ENCODE assay signal across 1 cellular context in genomic region chr21:44955141-44955802, GRCh38.
A peak's percentile ranks its signal among the peaks of the same experiment; 100 is the strongest.
TF ChIP-seq lines count a peak whose summit lies in the region.

No MANE protein-coding gene starts in this region.

TF ChIP-seq in HEK293, 187 proteins besides CTCF, POLR2A, EP300 and RAD21:
- TF ChIP-seq ZIC2 (tag by site-specific recombination; IDR thresholded peaks at IDR 0.05) (peak; percentile 59; the same call in 1 of the 2 replicates), ZFHX2 (tag by site-specific recombination; conservative IDR thresholded peaks at IDR 0.05) (peak; percentile 41), ZNF623 (tag by site-specific recombination; IDR thresholded peaks at IDR 0.05) (no peak), ZNF266 (tag by site-specific recombination; IDR thresholded peaks at IDR 0.05; ENCODE audit: low read depth) (no peak), GLIS1 (tag by site-specific recombination; IDR thresholded peaks at IDR 0.05) (peak; percentile 18; the same call in 1 of the 2 replicates), EGR2 (tag by site-specific recombination; IDR thresholded peaks at IDR 0.05; ENCODE audit: low read depth) (peak; percentile 55)
- TF ChIP-seq, protein P1, sequence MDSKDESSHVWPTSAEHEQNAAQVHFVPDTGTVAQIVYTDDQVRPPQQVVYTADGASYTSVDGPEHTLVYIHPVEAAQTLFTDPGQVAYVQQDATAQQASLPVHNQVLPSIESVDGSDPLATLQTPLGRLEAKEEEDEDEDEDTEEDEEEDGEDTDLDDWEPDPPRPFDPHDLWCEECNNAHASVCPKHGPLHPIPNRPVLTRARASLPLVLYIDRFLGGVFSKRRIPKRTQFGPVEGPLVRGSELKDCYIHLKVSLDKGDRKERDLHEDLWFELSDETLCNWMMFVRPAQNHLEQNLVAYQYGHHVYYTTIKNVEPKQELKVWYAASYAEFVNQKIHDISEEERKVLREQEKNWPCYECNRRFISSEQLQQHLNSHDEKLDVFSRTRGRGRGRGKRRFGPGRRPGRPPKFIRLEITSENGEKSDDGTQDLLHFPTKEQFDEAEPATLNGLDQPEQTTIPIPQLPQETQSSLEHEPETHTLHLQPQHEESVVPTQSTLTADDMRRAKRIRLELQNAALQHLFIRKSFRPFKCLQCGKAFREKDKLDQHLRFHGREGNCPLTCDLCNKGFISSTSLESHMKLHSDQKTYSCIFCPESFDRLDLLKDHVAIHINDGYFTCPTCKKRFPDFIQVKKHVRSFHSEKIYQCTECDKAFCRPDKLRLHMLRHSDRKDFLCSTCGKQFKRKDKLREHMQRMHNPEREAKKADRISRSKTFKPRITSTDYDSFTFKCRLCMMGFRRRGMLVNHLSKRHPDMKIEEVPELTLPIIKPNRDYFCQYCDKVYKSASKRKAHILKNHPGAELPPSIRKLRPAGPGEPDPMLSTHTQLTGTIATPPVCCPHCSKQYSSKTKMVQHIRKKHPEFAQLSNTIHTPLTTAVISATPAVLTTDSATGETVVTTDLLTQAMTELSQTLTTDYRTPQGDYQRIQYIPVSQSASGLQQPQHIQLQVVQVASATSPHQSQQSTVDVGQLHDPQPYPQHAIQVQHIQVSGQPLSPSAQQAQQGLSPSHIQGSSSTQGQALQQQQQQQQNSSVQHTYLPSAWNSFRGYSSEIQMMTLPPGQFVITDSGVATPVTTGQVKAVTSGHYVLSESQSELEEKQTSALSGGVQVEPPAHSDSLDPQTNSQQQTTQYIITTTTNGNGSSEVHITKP (tag by site-specific recombination; IDR thresholded peaks at IDR 0.05) = 0 out of 2 replicates have a peak, but pooled peaks have one; percentile 33
